Comparison of ENCODE assay signal across 8 cellular contexts in genomic region chr2:230220347-230220969, GRCh38. TPM values are rescaled to one million over a fixed set of nuclear protein-coding genes. Genes with fewer than 3 reads are reported as not detected.
DNase-seq lines count a peak whose midpoint lies in the region; ATAC-seq and TF ChIP-seq lines count a peak whose summit lies in the region.

No MANE protein-coding gene starts in this region.

- H3K79me2 ChIP-seq in Karpas-422 (ENCODE audit: low read length) = peaks cover 44% of the 10 kb centered on the region

- H3K4me3 Mint-ChIP-seq in naive thymus-derived CD8-positive, alpha-beta T cell = peak overlapping the region; percentile 97 to 100 (median 98)

- H3K4me3 ChIP-seq in AG09309 (ENCODE audit: control insufficient read depth, low read depth, low read length) (peak overlapping the region; percentile 60), Karpas-422 (ENCODE audit: low read length) (peak overlapping the region; percentile 74), choroid plexus epithelial cell (ENCODE audit: low read depth, low read length) (peak overlapping the region; percentile 71)

- H3K27me3 ChIP-seq in Karpas-422 (ENCODE audit: low read length) = no peaks in the 10 kb centered on the region

- peaks cover 37 to 85% (median 60%) of the 10 kb centered on the region in 4 donors for H3K4me1 Mint-ChIP-seq in naive thymus-derived CD8-positive, alpha-beta T cell

- TF ChIP-seq CTCF in AG09309 (IDR thresholded peaks at IDR 0.05; ENCODE audit: control insufficient read depth, insufficient read depth, low read depth, low read length, missing control alignments) (no peak), choroid plexus epithelial cell (conservative IDR thresholded peaks at IDR 0.05; ENCODE audit: low read depth, low read length) (no peak)

- H3K27ac Mint-ChIP-seq in naive thymus-derived CD8-positive, alpha-beta T cell = peak overlapping the region; percentile 97 to 100 (median 99)

- H3K9me3 ChIP-seq in Karpas-422 (ENCODE audit: low read length) = no peaks in the 10 kb centered on the region

- no peaks in the 10 kb centered on the region for H3K27me3 Mint-ChIP-seq in naive thymus-derived CD8-positive, alpha-beta T cell

- peak overlapping the region; percentile 59 for H3K27ac ChIP-seq in Karpas-422 (ENCODE audit: low read length)

- H4K20me1 ChIP-seq in Karpas-422 (ENCODE audit: insufficient read depth, low read depth, low read length) = no peaks in the 10 kb centered on the region

- H3K4me2 ChIP-seq in Karpas-422 (ENCODE audit: low read depth, low read length, poor library complexity, severe bottlenecking) = peak overlapping the region; percentile 82

- no peaks in the 10 kb centered on the region for H3K9me2 ChIP-seq in Karpas-422 (replicated peaks; ENCODE audit: insufficient read depth, low read length)

- H2AFZ ChIP-seq in Karpas-422 (ENCODE audit: low read length) = 0 out of 2 replicates have a peak overlapping the region, but pooled peaks have one; percentile 25

- H3K36me3 Mint-ChIP-seq in naive thymus-derived CD8-positive, alpha-beta T cell = peaks cover 3 to 20% (median 10%) of the 10 kb centered on the region in 3 donors

- no peak for ATAC-seq in naive thymus-derived CD8-positive, alpha-beta T cell
- ATAC-seq in HG03139 (IDR thresholded peaks at IDR 0.05; ENCODE audit: unreplicated experiment) = no peak

- peak overlapping the region; percentile 77 for H3K9ac ChIP-seq in Karpas-422 (ENCODE audit: low read length)

- H3K4me1 ChIP-seq in Karpas-422 (ENCODE audit: low read length) = peaks cover 56% of the 10 kb centered on the region

- H3K36me3 ChIP-seq in Karpas-422 (ENCODE audit: insufficient read depth, low read length) = peaks cover 10% of the 10 kb centered on the region; the same call in 1 of the 2 replicates

- DNase-seq in AG09309 (ENCODE audit: low read depth) = no peak
- peak; percentile 48 for DNase-seq in Karpas-422
- DNase-seq in choroid plexus epithelial cell (ENCODE audit: low read depth) = no peak
- DNase-seq in naive thymus-derived CD8-positive, alpha-beta T cell = no peak
- no peak for DNase-seq in stimulated activated naive CD4-positive, alpha-beta T cell (lab: John Stamatoyannopoulos, UW)
- no peak for DNase-seq in cerebellum (ENCODE audit: low spot score)
- DNase-seq in activated effector memory CD4-positive, alpha-beta T cell treated with Interleukin-2 at 50 U/mL for 16 hours = no peak

- POLR2A ChIA-PET in naive thymus-derived CD8-positive, alpha-beta T cell (lab: Charles Lee) = interaction anchor here (0.6 to 3.4 kb wide), 11 partner anchors 9 to 383 kb away, joined by 3 to 36 read pairs (median 4); partner anchors contain the start of genes SP100 and SP140L

- no peaks in the 10 kb centered on the region for H3K9me3 Mint-ChIP-seq in naive thymus-derived CD8-positive, alpha-beta T cell

RNA-seq across cellular contexts. Expression of gene SP110, which starts 0.7 kb away (rescaled TPM):
- 30.8 and 60.6 TPM in 2 replicates for total RNA-seq in Karpas-422 (2014; rRNA removed; shearing (Covaris generic); ENCODE audit: low replicate concordance)
- total RNA-seq in naive thymus-derived CD8-positive, alpha-beta T cell = 100 to 1,000 TPM; 116 to 121 TPM
- polyA plus RNA-seq in naive thymus-derived CD8-positive, alpha-beta T cell = 100 to 1,000 TPM in 2 of 3 donors, 10 to 100 TPM in 1; 82.8 to 115 (median 112) TPM
- 6.0 TPM for total RNA-seq in cerebellum

RNA-seq across cellular contexts. Expression of gene SP140, which starts 5.1 kb away (rescaled TPM):
- 24.2 and 25.8 TPM in 2 replicates for total RNA-seq in Karpas-422 (2014; rRNA removed; shearing (Covaris generic); ENCODE audit: low replicate concordance)
- 10 to 100 TPM; 23.1 to 27.5 TPM for total RNA-seq in naive thymus-derived CD8-positive, alpha-beta T cell
- 10 to 100 TPM in 2 of 3 donors, 1 to 10 TPM in 1; 7.5 to 14.8 (median 10.4) TPM for polyA plus RNA-seq in naive thymus-derived CD8-positive, alpha-beta T cell
- 1.6 TPM for total RNA-seq in cerebellum
